Comparison of ENCODE assay signal across 1 cellular context in the genomic region with DNA sequence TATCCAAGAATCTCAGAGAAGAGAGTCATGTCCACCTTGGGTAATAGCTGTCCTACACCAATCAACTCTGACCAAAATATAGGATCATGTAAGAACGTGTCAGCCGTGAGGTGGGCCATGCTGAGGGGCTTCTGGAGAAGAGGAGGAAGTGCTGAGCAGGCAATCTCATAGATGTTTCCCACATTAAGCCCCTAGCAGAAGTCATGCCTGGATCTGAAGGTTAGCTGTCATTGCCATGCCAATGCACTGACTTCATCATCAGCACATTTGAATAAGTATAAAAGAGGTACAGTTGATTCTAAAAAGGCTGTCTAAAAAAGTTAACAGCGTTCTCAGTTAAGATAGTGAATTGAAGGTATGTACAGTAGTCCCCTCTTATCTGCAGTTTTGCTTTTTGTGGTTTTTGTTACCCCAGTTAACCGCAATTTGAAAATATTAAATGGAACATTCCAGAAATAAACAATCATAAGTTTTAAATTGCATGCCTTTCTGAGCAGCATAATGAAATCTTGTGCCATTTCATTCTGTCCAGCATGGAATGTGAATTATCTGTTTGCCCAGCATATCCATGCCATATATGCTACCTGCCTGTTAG.
TF ChIP-seq lines count a peak whose summit lies in the region.

No MANE protein-coding gene starts in this region.

TF ChIP-seq in HepG2, 621 proteins besides CTCF, POLR2A, EP300 and RAD21 (continued from another document):
- TF ChIP-seq ZXDC (CRISPR knock-in tag; IDR thresholded peaks at IDR 0.05) (no peak), MAFK (conservative IDR thresholded peaks at IDR 0.05 in 1 of 2, IDR thresholded peaks at IDR 0.05 in 1 of 2; ENCODE audit: low read length in 2 of 2) (peak; percentile 65 to 67)
